21 cellular contexts compared by ENCODE assay signal in the genomic region with DNA sequence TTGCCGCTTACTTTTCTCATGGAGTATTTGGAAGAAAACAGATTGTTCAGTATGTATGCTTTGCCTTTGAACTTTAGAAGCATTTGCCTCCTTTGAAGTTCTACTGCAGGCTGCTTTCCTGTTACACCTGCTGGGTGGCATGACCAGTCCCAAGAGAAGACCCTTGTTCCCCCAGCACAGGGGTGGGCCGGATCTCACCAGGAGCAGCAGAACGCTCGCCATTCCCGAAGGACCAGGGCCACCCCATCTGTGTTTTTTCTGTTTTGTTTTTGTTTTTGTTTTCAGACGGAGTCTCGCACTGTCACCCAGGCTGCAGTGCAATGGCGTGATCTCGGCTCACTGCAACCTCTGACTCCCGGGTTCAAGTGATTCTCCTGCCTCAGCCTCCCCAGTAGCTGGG.
DNase-seq lines count a peak whose midpoint lies in the region; ATAC-seq, FAIRE-seq and TF ChIP-seq lines count a peak whose summit lies in the region.
"Had no signal": no experiment of that assay in that cellular context is flagged by ENCODE, and none has a peak within 500 bp of the region (broad histone marks: within the 10 kb centered on the region; RNA-seq: fewer than 3 reads in every experiment).

No MANE protein-coding gene starts in this region.

- H3K36me3 ChIP-seq in heart left ventricle (no peaks in the 10 kb centered on the region), kidney (ENCODE audit: control insufficient read depth in 1 of 2, insufficient read depth in 2 of 2, low read length in 2 of 2) (no peaks in the 10 kb centered on the region), stomach (no peaks in the 10 kb centered on the region)
- H3K36me3 ChIP-seq: BE2C had no signal

- TF ChIP-seq POLR2A in heart left ventricle (IDR thresholded peaks at IDR 0.05): no peak
- no peak for TF ChIP-seq POLR2A in stomach (IDR thresholded peaks at IDR 0.05)

- TF ChIP-seq EP300 in stomach (IDR thresholded peaks at IDR 0.05): no peak

- no peaks in the 10 kb centered on the region for H3K9me3 ChIP-seq in heart left ventricle
- H3K9me3 ChIP-seq in kidney (ENCODE audit: control insufficient read depth in 1 of 2, low read length in 2 of 2): no peaks in the 10 kb centered on the region
- H3K9me3 ChIP-seq in stomach: no peaks in the 10 kb centered on the region
- H3K9me3 ChIP-seq: BE2C, Caco-2 had no signal

- DNase-seq in cardiac septum (ENCODE audit: low spot score): peak; percentile 47
- no peak for DNase-seq in heart left ventricle
- peak; percentile 38 for DNase-seq in kidney
- peak; percentile 37 for DNase-seq in posterior vena cava (ENCODE audit: low spot score)
- peak; percentile 7 for DNase-seq in stomach
- no peak for DNase-seq in NK-92 treated with Interleukin-12 subunit alpha and Interleukin-12 subunit beta, amount 100 ng/mL, for 24 hours (lab: John Stamatoyannopoulos, UW)
- DNase-seq in HPDE6-E6E7 (ENCODE audit: extremely low spot score): no peak
- DNase-seq: BE2C; C1 segment of cervical spinal cord; CD4-positive, alpha-beta T cell; HCEC 1CT; IMR-90 had no signal

- intact Hi-C loops in cardiac septum (cut with DNase I): no loop called here
- intact Hi-C loops in heart left ventricle (cut with DNase I): no loop called here
- intact Hi-C loops in kidney (cut with DNase I): no loop called here
- intact Hi-C loops in posterior vena cava (cut with DNase I): no loop called here
- intact Hi-C loops in stomach (cut with DNase I; ENCODE audit: low total_unique reads): no loop called here

- H3K4me1 ChIP-seq in heart left ventricle (no peaks in the 10 kb centered on the region), kidney (ENCODE audit: control insufficient read depth in 1 of 2, insufficient read depth in 1 of 2, low read depth in 1 of 2, low read length in 2 of 2) (no peaks in the 10 kb centered on the region), stomach (no peaks in the 10 kb centered on the region)
- H3K4me1 ChIP-seq: BE2C, Caco-2 had no signal

- FAIRE-seq in kidney (lab: Jason Lieb, UNC): no peak
- FAIRE-seq: D721Med, G401.6, GM12891, H54, HTR-8/SVneo had no signal

- no peak overlapping the region for H3K9ac ChIP-seq in kidney (ENCODE audit: low read length in 2 of 2)

- WGBS in heart left ventricle, 4 donors: 87 to 91% (median 89%) methylated on average over 10 of the region's 10 CpGs
- 86 to 98% (median 96%) methylated on average over 10 of the region's 10 CpGs for WGBS in stomach, 5 donors

- H3K27ac ChIP-seq in heart left ventricle (no peak overlapping the region), kidney (ENCODE audit: low read depth in 2 of 2, low read length in 2 of 2) (no peak overlapping the region), stomach (no peak overlapping the region)
- H3K27ac ChIP-seq: HL-60 had no signal

- H3K27me3 ChIP-seq in heart left ventricle (peaks cover 0 to 7% (median 0%) of the 10 kb centered on the region in 9 donors), stomach (no peaks in the 10 kb centered on the region)
- H3K27me3 ChIP-seq: BE2C had no signal

- H3K4me3 ChIP-seq in heart left ventricle (no peak overlapping the region), kidney (ENCODE audit: low read length in 2 of 2) (no peak overlapping the region), stomach (no peak overlapping the region)
- H3K4me3 ChIP-seq: GM23338 had no signal

- TF ChIP-seq CTCF in heart left ventricle (IDR thresholded peaks at IDR 0.05): no peak
- no peak for TF ChIP-seq CTCF in kidney (IDR thresholded peaks at IDR 0.05; ENCODE audit: borderline replicate concordance, extremely low read depth, insufficient read depth)
- no peak for TF ChIP-seq CTCF in stomach (IDR thresholded peaks at IDR 0.05)

- ATAC-seq in heart left ventricle (no peak), GM18520 (IDR thresholded peaks at IDR 0.05; ENCODE audit: unreplicated experiment) (no peak)
- ATAC-seq: GM23338 had no signal

Comparison
In these comparisons a context has a peak if more than half of its experiments do, and no peak if none do; other contexts are left out.
1. DNase-seq: peak in cardiac septum (single experiment), kidney (single experiment), posterior vena cava (single experiment) and stomach (single experiment); none in heart left ventricle (0 of 5), NK-92 treated with Interleukin-12 subunit alpha and Interleukin-12 subunit beta, amount 100 ng/mL, for 24 hours (single experiment) and HPDE6-E6E7 (single experiment).